Comparison of ENCODE assay signal across 1 cellular context in genomic region chr1:45842786-45843185, GRCh38.
TF ChIP-seq lines count a peak whose summit lies in the region.

No MANE protein-coding gene starts in this region.

TF ChIP-seq in GM12878, 131 proteins besides CTCF, POLR2A, EP300 and RAD21:
- TF ChIP-seq EED (IDR thresholded peaks at IDR 0.05; ENCODE audit: low read depth) (no peak), NFIC (IDR thresholded peaks at IDR 0.05; ENCODE audit: low read depth, low read length) (0 out of 2 replicates have a peak, but pooled peaks have one; percentile 30), JUNB (IDR thresholded peaks at IDR 0.05) (peak; percentile 70), RUNX3 (IDR thresholded peaks at IDR 0.05; ENCODE audit: low read length) (peak; percentile 74)
